Comparison of ENCODE assay signal across 29 cellular contexts in the genomic region with DNA sequence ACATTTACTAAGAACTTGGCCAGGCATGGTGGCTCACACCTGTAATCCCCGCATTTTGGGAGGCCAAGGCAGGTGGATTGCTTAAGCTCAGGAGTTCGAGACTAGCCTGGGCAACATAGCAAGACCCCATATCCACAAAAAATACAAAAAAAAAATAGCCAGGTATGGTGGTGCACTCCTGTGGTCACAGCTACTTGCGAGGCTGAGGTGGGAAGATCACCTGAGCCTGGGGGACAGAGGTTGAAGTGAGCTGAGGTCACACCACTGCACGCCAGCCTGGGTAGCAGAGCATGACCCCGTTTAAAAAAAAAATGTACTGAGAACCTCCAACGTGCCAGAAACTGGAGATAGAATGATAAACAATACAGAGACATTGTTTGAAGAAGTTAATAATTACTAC. TPM values are rescaled to one million over a fixed set of nuclear protein-coding genes. Genes with fewer than 3 reads are reported as not detected.
DNase-seq lines count a peak whose midpoint lies in the region; ATAC-seq, FAIRE-seq and TF ChIP-seq lines count a peak whose summit lies in the region.
"Had no signal": no experiment of that assay in that cellular context is flagged by ENCODE, and none has a peak within 500 bp of the region (broad histone marks: within the 10 kb centered on the region; RNA-seq: fewer than 3 reads in every experiment).

No MANE protein-coding gene starts in this region.

- WGBS in sigmoid colon, 2 donors, result 51 to 71% methylated on average over 6 of the region's 6 CpGs

- H3K27ac ChIP-seq in OCI-LY1 (ENCODE audit: low read depth, low read length, poor library complexity, severe bottlenecking) (peak overlapping the region; percentile 41), sigmoid colon (no peak overlapping the region)
- H3K27ac ChIP-seq: C4-2B, epithelial cell of prostate, neural progenitor cell, tibial artery had no signal

- H3K36me3 ChIP-seq in OCI-LY1 (ENCODE audit: insufficient read depth, low read length) (no peaks in the 10 kb centered on the region), sigmoid colon (no peaks in the 10 kb centered on the region)
- H3K36me3 ChIP-seq: neural progenitor cell, stomach, tibial artery had no signal

- no peak overlapping the region for H2AFZ ChIP-seq in OCI-LY1 (ENCODE audit: low read length)
- H2AFZ ChIP-seq: neural progenitor cell had no signal

- H3K9me3 ChIP-seq in OCI-LY1 (ENCODE audit: low read length), result no peaks in the 10 kb centered on the region
- no peaks in the 10 kb centered on the region for H3K9me3 ChIP-seq in sigmoid colon
- H3K9me3 ChIP-seq: stomach, tibial artery had no signal

- intact Hi-C loops in sigmoid colon (cut with DNase I), result no loop called here

- H3K4me2 ChIP-seq in OCI-LY1 (ENCODE audit: low read length), result no peak overlapping the region
- H3K4me2 ChIP-seq: neural progenitor cell had no signal

- no peak overlapping the region for H3K4me3 ChIP-seq in OCI-LY1 (ENCODE audit: low read depth, low read length, poor library complexity, severe bottlenecking)
- H3K4me3 ChIP-seq in sigmoid colon, result no peak overlapping the region
- H3K4me3 ChIP-seq: neural progenitor cell, stomach, tibial artery had no signal

- peaks cover 3% of the 10 kb centered on the region for H3K27me3 Mint-ChIP-seq in type B pancreatic cell
- H3K27me3 Mint-ChIP-seq: activated naive CD4-positive, alpha-beta T cell treated with anti-CD3 and anti-CD28 coated beads, Interleukin-2, amount 10 ng/mL, durations not matched to agents 7 days and 5 days had no signal

- H3K27me3 ChIP-seq in OCI-LY1 (ENCODE audit: insufficient read depth, low read length) (no peaks in the 10 kb centered on the region), sigmoid colon (no peaks in the 10 kb centered on the region)
- H3K27me3 ChIP-seq: neural progenitor cell, stomach, tibial artery had no signal

- no peak for FAIRE-seq in GM19239 (lab: Jason Lieb, UNC)

- no peak for TF ChIP-seq CTCF in OCI-LY1 (IDR thresholded peaks at IDR 0.05; ENCODE audit: low read length)
- TF ChIP-seq CTCF in type B pancreatic cell (conservative IDR thresholded peaks at IDR 0.05), result no peak
- TF ChIP-seq CTCF in sigmoid colon (IDR thresholded peaks at IDR 0.05), result no peak

- peaks cover 23% of the 10 kb centered on the region for H3K4me1 ChIP-seq in OCI-LY1 (ENCODE audit: insufficient read depth, low read length, severe bottlenecking)
- no peaks in the 10 kb centered on the region for H3K4me1 ChIP-seq in sigmoid colon
- H3K4me1 ChIP-seq: neural progenitor cell, stomach, tibial artery had no signal

- DNase-seq in DMS79 treated with DMSO at 0.1 percent for 48 hours (lab: John Stamatoyannopoulos, UW), result no peak
- no peak for DNase-seq in GM19239 (ENCODE audit: insufficient read length, low spot score)
- no peak for DNase-seq in type B pancreatic cell (ENCODE audit: extremely low spot score, unreplicated experiment)
- DNase-seq in sigmoid colon, result no peak
- DNase-seq: activated CD4-positive, alpha-beta T cell treated with anti-CD3 and anti-CD28 coated beads for 4 hours; activated naive CD4-positive, alpha-beta T cell treated with anti-CD3 and anti-CD28 coated beads, Interleukin-2, amount 10 ng/mL, durations not matched to agents 7 days and 5 days; activated T-cell treated with anti-CD3 and anti-CD28 coated beads, Interleukin-2, amount 50 U/mL, for 48 hours; amniotic stem cell; effector CD4-positive, alpha-beta T cell; H7; kidney glomerular epithelial cell; NCI-H1048; NCI-H187; NCI-H2171 treated with DMSO at 0.1 percent for 48 hours; NCI-H526; stomach; tibial artery had no signal

- no peak overlapping the region for H3K4me3 Mint-ChIP-seq in type B pancreatic cell
- H3K4me3 Mint-ChIP-seq: activated naive CD4-positive, alpha-beta T cell treated with anti-CD3 and anti-CD28 coated beads, Interleukin-2, amount 10 ng/mL, durations not matched to agents 7 days and 5 days; neural progenitor cell; T-helper 1 cell treated with Interleukin-12 subunit alpha and Interleukin-12 subunit beta and Interleukin-4 antibody, amounts not matched to agents 30 μg/mL and 1 μg/mL, for 36 hours had no signal

- no peak for TF ChIP-seq POLR2A in sigmoid colon (IDR thresholded peaks at IDR 0.05)

- H3K79me2 ChIP-seq in OCI-LY1 (ENCODE audit: insufficient read depth, low read length), result no peaks in the 10 kb centered on the region

- no peak for TF ChIP-seq EP300 in sigmoid colon (IDR thresholded peaks at IDR 0.05)

- H3K4me1 Mint-ChIP-seq in type B pancreatic cell (ENCODE audit: unreplicated experiment), result no peaks in the 10 kb centered on the region
- H3K4me1 Mint-ChIP-seq: activated naive CD4-positive, alpha-beta T cell treated with anti-CD3 and anti-CD28 coated beads, Interleukin-2, amount 10 ng/mL, durations not matched to agents 7 days and 5 days; neural progenitor cell had no signal

- no peak overlapping the region for H3K27ac Mint-ChIP-seq in type B pancreatic cell
- H3K27ac Mint-ChIP-seq: activated naive CD4-positive, alpha-beta T cell treated with anti-CD3 and anti-CD28 coated beads, Interleukin-2, amount 10 ng/mL, durations not matched to agents 7 days and 5 days; neural progenitor cell; T-helper 1 cell treated with Interleukin-12 subunit alpha and Interleukin-12 subunit beta and Interleukin-4 antibody, amounts not matched to agents 30 μg/mL and 1 μg/mL, for 36 hours had no signal

- no peak overlapping the region for H3K9ac ChIP-seq in OCI-LY1 (ENCODE audit: low read length)
- H3K9ac ChIP-seq: neural progenitor cell had no signal

- no peaks in the 10 kb centered on the region for H4K20me1 ChIP-seq in OCI-LY1 (ENCODE audit: insufficient read depth, low read length)

- ATAC-seq in GM18861 (IDR thresholded peaks at IDR 0.05; ENCODE audit: unreplicated experiment) (peak; percentile 81), GM21447 (IDR thresholded peaks at IDR 0.05; ENCODE audit: unreplicated experiment) (peak; percentile 44), HG03139 (IDR thresholded peaks at IDR 0.05; ENCODE audit: unreplicated experiment) (peak; percentile 60)

- H3K9me2 ChIP-seq in OCI-LY1 (ENCODE audit: low read depth, low read length), result no peaks in the 10 kb centered on the region

- H3K9me3 Mint-ChIP-seq in type B pancreatic cell, result no peaks in the 10 kb centered on the region
- H3K9me3 Mint-ChIP-seq: activated naive CD4-positive, alpha-beta T cell treated with anti-CD3 and anti-CD28 coated beads, Interleukin-2, amount 10 ng/mL, durations not matched to agents 7 days and 5 days; T-helper 1 cell treated with Interleukin-12 subunit alpha and Interleukin-12 subunit beta and Interleukin-4 antibody, amounts not matched to agents 30 μg/mL and 1 μg/mL, for 36 hours had no signal

- no peaks in the 10 kb centered on the region for H3F3A ChIP-seq in OCI-LY1 (ENCODE audit: insufficient read depth, low read length)

- no peaks in the 10 kb centered on the region for H3K36me3 Mint-ChIP-seq in type B pancreatic cell
- H3K36me3 Mint-ChIP-seq: activated naive CD4-positive, alpha-beta T cell treated with anti-CD3 and anti-CD28 coated beads, Interleukin-2, amount 10 ng/mL, durations not matched to agents 7 days and 5 days; neural progenitor cell had no signal

RNA-seq across cellular contexts. Expression of gene OPRPN, which starts 8.0 kb away (rescaled TPM):
- not detected in 2 replicates for total RNA-seq in type B pancreatic cell (ENCODE audit: low replicate concordance)
- not detected for total RNA-seq in sigmoid colon
- polyA plus RNA-seq in sigmoid colon, result not detected
- total RNA-seq: H7, LHCN-M2, lung microvascular endothelial cell, posterior vena cava, SK-MEL-5, stomach had no signal
- polyA plus RNA-seq: stomach had no signal

RNA-seq across cellular contexts. Expression of gene SMR3B, which starts 22.8 kb away (rescaled TPM):
- not detected in 2 replicates for total RNA-seq in type B pancreatic cell (ENCODE audit: low replicate concordance)
- not detected for total RNA-seq in sigmoid colon
- polyA plus RNA-seq in sigmoid colon, result not detected
- total RNA-seq: H7, LHCN-M2, lung microvascular endothelial cell, posterior vena cava, SK-MEL-5, stomach had no signal
- polyA plus RNA-seq: stomach had no signal

RNA-seq across cellular contexts. Expression of gene SMR3A, which starts 45.2 kb away (rescaled TPM):
- total RNA-seq in type B pancreatic cell (ENCODE audit: low replicate concordance) (not detected in 2 replicates), sigmoid colon (not detected)
- not detected for polyA plus RNA-seq in sigmoid colon
- total RNA-seq: H7, LHCN-M2, lung microvascular endothelial cell, posterior vena cava, SK-MEL-5, stomach had no signal
- polyA plus RNA-seq: stomach had no signal
